Comparison of ENCODE assay signal across 22 cellular contexts in the genomic region with DNA sequence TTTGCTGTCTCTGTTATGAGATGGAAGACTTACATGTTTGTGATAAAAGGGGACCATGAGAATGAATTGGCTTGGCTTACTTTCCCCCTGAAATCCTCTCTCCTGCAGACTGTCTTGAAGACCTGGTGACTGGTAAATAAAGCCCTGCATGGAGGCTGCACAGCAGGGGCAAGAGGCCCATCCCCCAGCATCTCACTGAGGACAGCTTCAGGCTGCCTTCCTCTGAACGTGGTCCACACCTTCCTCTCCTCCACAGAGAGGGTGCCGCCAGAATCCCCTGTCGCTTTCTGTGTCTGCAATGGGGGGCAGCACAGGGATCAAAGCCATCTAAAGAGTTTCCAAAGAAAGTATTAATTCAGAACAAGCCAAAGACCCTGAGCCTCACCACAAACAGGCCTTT.
DNase-seq lines count a peak whose midpoint lies in the region; ATAC-seq, FAIRE-seq and TF ChIP-seq lines count a peak whose summit lies in the region.
"Had no signal": no experiment of that assay in that cellular context is flagged by ENCODE, and none has a peak within 500 bp of the region (broad histone marks: within the 10 kb centered on the region; RNA-seq: fewer than 3 reads in every experiment).

No MANE protein-coding gene starts in this region.

- H4K5ac ChIP-seq in H1 (ENCODE audit: insufficient read length, low read depth, low read length) = no peak overlapping the region

- H3K4me2 ChIP-seq in H1 (ENCODE audit: insufficient read depth in 1 of 2, low read depth in 2 of 2, low read length in 2 of 2) (peak overlapping the region; percentile 13 to 18; a peak in 1 of 4 replicates), neuronal stem cell (ENCODE audit: insufficient read depth, low read length, poor library complexity, severe bottlenecking) (no peak overlapping the region)

- H3K23ac ChIP-seq in H1 (ENCODE audit: insufficient read length) = no peak overlapping the region
- no peak overlapping the region for H3K23ac ChIP-seq in neuronal stem cell (ENCODE audit: low read depth, low read length, poor library complexity)

- H3K23me2 ChIP-seq in H1 (ENCODE audit: low read depth, low read length) = no peaks in the 10 kb centered on the region; the same call in 1 of the 2 replicates

- H2BK5ac ChIP-seq in H1 (ENCODE audit: low read depth, low read length) (no peak overlapping the region), neuronal stem cell (ENCODE audit: low read length) (no peak overlapping the region)

- H3K14ac ChIP-seq in H1 (ENCODE audit: insufficient read length) = no peak overlapping the region
- H3K14ac ChIP-seq in neuronal stem cell (ENCODE audit: low read length) = no peak overlapping the region

- no peaks in the 10 kb centered on the region for H3K4me1 Mint-ChIP-seq in activated naive CD4-positive, alpha-beta T cell treated with anti-CD3 and anti-CD28 coated beads for 36 hours (ENCODE audit: low read depth)

- H4K8ac ChIP-seq in H1 (ENCODE audit: extremely low read depth, insufficient read depth, low read length) (no peak overlapping the region), neuronal stem cell (ENCODE audit: low read depth, low read length) (no peak overlapping the region)

- no peak for TF ChIP-seq EP300 in H1 (IDR thresholded peaks at IDR 0.05; ENCODE audit: borderline replicate concordance in 1 of 2, low read depth in 2 of 2, low read length in 2 of 2)

- POLR2A ChIA-PET in H1 (lab: Charles Lee; ENCODE audit: partially characterized antibody) = interaction anchor here (0.7 kb wide), 1 partner anchor 527 kb away, joined by 3 read pairs; a partner anchor contains a TSS

- no peak for TF ChIP-seq POLR2A in H1 (IDR thresholded peaks at IDR 0.05; ENCODE audit: control extremely low read depth in 1 of 2, low read depth in 2 of 2, low read length in 2 of 2)

- H3K4me3 ChIP-seq in H1 (ENCODE audit: extremely low read depth in 1 of 4, insufficient read depth in 2 of 4, low read depth in 3 of 4, low read length in 4 of 4) (no peak overlapping the region; a peak in 1 of 8 replicates), neuronal stem cell (ENCODE audit: low read length in 2 of 2) (no peak overlapping the region)

- H2BK20ac ChIP-seq in H1 (ENCODE audit: low read length) = no peak overlapping the region

- CTCF ChIA-PET in H1 (lab: Charles Lee; ENCODE audit: partially characterized antibody) = interaction anchor here (1.0 to 2.0 kb wide), 2 partner anchors 16 to 195 kb away, joined by 3 to 4 read pairs; no protein-coding TSS in a partner anchor
- CTCF ChIA-PET in activated naive CD4-positive, alpha-beta T cell treated with anti-CD3 and anti-CD28 coated beads for 36 hours (lab: Charles Lee) = interaction anchor here (0.6 kb wide), 1 partner anchor 980 kb away, joined by 3 read pairs; no protein-coding TSS in a partner anchor

- no peaks in the 10 kb centered on the region for H3K79me1 ChIP-seq in H1 (ENCODE audit: low read depth, low read length)
- H3K79me1 ChIP-seq in neuronal stem cell (ENCODE audit: low read depth, low read length) = no peaks in the 10 kb centered on the region

- TF ChIP-seq RAD21 in H1 (IDR thresholded peaks at IDR 0.05 in 1 of 2, conservative IDR thresholded peaks at IDR 0.05 in 1 of 2; ENCODE audit: low read depth in 2 of 2, low read length in 2 of 2) = no peak

- H3K4ac ChIP-seq in H1 (replicated peaks; ENCODE audit: insufficient read length, low read depth, low read length) (no peak overlapping the region), neuronal stem cell (ENCODE audit: low read length) (no peak overlapping the region)

- ATAC-seq in Right ventricle myocardium superior (ENCODE audit: poor library complexity) (no peak), HG03025 (IDR thresholded peaks at IDR 0.05; ENCODE audit: low FRiP score, unreplicated experiment) (no peak)
- ATAC-seq: CD8-positive, alpha-beta T cell had no signal

- H3K27ac Mint-ChIP-seq in activated naive CD4-positive, alpha-beta T cell treated with anti-CD3 and anti-CD28 coated beads for 36 hours = no peak overlapping the region
- H3K27ac Mint-ChIP-seq: CD8-positive, alpha-beta T cell had no signal

- WGBS in H1 (ENCODE audit: extremely low coverage in 1 of 2, insufficient coverage in 1 of 2, insufficient read length in 1 of 2, insufficient replicate concordance in 2 of 2, low coverage in 1 of 2, low lambda C conversion rate in 2 of 2, missing lambda C conversion rate in 1 of 2), 2 experiments = 86% methylated on average over 3 of the region's 3 CpGs; no CpG with 5 or more reads in 1 of the 2 experiments
- WGBS in neuronal stem cell (ENCODE audit: extremely low coverage in 2 of 2, insufficient read length in 2 of 2, insufficient replicate concordance in 1 of 2), 2 donors = no CpG with 5 or more reads among the region's 3 CpGs

- H3K9ac ChIP-seq in H1 (replicated peaks in 1 of 4; ENCODE audit: extremely low read depth in 1 of 4, low read depth in 3 of 4, low read length in 3 of 4) = no peak overlapping the region
- H3K9ac ChIP-seq in neuronal stem cell (ENCODE audit: low read depth, low read length, poor library complexity) = no peak overlapping the region

- H2BK12ac ChIP-seq in H1 (ENCODE audit: low read depth, low read length) = no peak overlapping the region
- no peak overlapping the region for H2BK12ac ChIP-seq in neuronal stem cell (ENCODE audit: low read length)

- H2BK15ac ChIP-seq in H1 (ENCODE audit: low read length) (no peak overlapping the region), neuronal stem cell (ENCODE audit: low read length) (no peak overlapping the region)

- DNase-seq in ELF-1 (ENCODE audit: low read depth, low spot score) (peak; percentile 36), H1 (ENCODE audit: low read depth in 1 of 2, low spot score in 2 of 2) (no peak), neuronal stem cell (ENCODE audit: low spot score) (no peak), Right ventricle myocardium superior (no peak), A172 (ENCODE audit: low spot score) (no peak)
- no peak for DNase-seq in activated naive CD4-positive, alpha-beta T cell treated with anti-CD3 and anti-CD28 coated beads for 36 hours
- DNase-seq: BE2C; CD8-positive, alpha-beta T cell; COR-L47; DMS153; DMS79 treated with DMSO at 0.1 percent for 48 hours; EL; GDM1; H9; IMR-90 had no signal

- H3K36me3 Mint-ChIP-seq in activated naive CD4-positive, alpha-beta T cell treated with anti-CD3 and anti-CD28 coated beads for 36 hours (ENCODE audit: low read depth) = no peaks in the 10 kb centered on the region
- H3K36me3 Mint-ChIP-seq: CD8-positive, alpha-beta T cell had no signal

- FAIRE-seq in H1 (lab: Jason Lieb, UNC) = no peak
- FAIRE-seq: A204.1, D721Med, GM12892, GM19239 had no signal

- H2AK5ac ChIP-seq in H1 (ENCODE audit: low read depth, low read length) = no peak overlapping the region
- no peak overlapping the region for H2AK5ac ChIP-seq in neuronal stem cell (ENCODE audit: low read depth, low read length)

- H3K9me3 Mint-ChIP-seq in activated naive CD4-positive, alpha-beta T cell treated with anti-CD3 and anti-CD28 coated beads for 36 hours = no peaks in the 10 kb centered on the region
- H3K9me3 Mint-ChIP-seq: CD8-positive, alpha-beta T cell had no signal

- TF ChIP-seq CTCF in VCaP (conservative IDR thresholded peaks at IDR 0.05) (no peak), H1 (IDR thresholded peaks at IDR 0.05; ENCODE audit: control extremely low read depth in 1 of 3, insufficient read depth in 1 of 3, low read depth in 1 of 3, low read length in 3 of 3) (no peak)

- no peak overlapping the region for H3K56ac ChIP-seq in H1 (replicated peaks; ENCODE audit: insufficient read length, low read depth, low read length)

- H3K27me3 ChIP-seq in H1 (replicated peaks in 1 of 4; ENCODE audit: control insufficient read depth in 3 of 4, extremely low read depth in 1 of 4, insufficient read depth in 3 of 4, low read length in 3 of 4) (no peaks in the 10 kb centered on the region), neuronal stem cell (ENCODE audit: control insufficient read depth in 3 of 3, insufficient read depth in 3 of 3, low read depth in 1 of 3, low read length in 3 of 3) (peaks cover 0 to 6% (median 0%) of the 10 kb centered on the region in 3 experiments)

- H4K91ac ChIP-seq in H1 (replicated peaks; ENCODE audit: insufficient read length, low read length) (no peak overlapping the region), neuronal stem cell (ENCODE audit: low read depth, low read length, poor library complexity) (no peak overlapping the region)

- no peaks in the 10 kb centered on the region for H3K36me3 ChIP-seq in H1 (ENCODE audit: control insufficient read depth in 2 of 4, insufficient read depth in 4 of 4, low read length in 3 of 4)
- no peaks in the 10 kb centered on the region for H3K36me3 ChIP-seq in neuronal stem cell (replicated peaks in 1 of 2; ENCODE audit: control insufficient read depth in 2 of 2, insufficient read depth in 2 of 2, low read length in 2 of 2)
- H3K36me3 ChIP-seq: BE2C had no signal

- H3K18ac ChIP-seq in H1 (ENCODE audit: extremely low read depth, low read length) (0 out of 2 replicates have a peak overlapping the region, but pooled peaks have one; percentile 4), neuronal stem cell (ENCODE audit: low read length) (peak overlapping the region; percentile 77)

- no peak overlapping the region for H3K4me3 Mint-ChIP-seq in activated naive CD4-positive, alpha-beta T cell treated with anti-CD3 and anti-CD28 coated beads for 36 hours
- H3K4me3 Mint-ChIP-seq: CD8-positive, alpha-beta T cell; H9 had no signal

- H3K27me3 Mint-ChIP-seq in activated naive CD4-positive, alpha-beta T cell treated with anti-CD3 and anti-CD28 coated beads for 36 hours (ENCODE audit: low read depth) = no peaks in the 10 kb centered on the region

- intact Hi-C loops in Right ventricle myocardium superior (cut with DNase I) = no loop called here
- intact Hi-C loops in activated naive CD4-positive, alpha-beta T cell treated with anti-CD3 and anti-CD28 coated beads for 36 hours (cut with micrococcal nuclease) = no loop called here

- H3K4me1 ChIP-seq in H1 (replicated peaks in 1 of 4; ENCODE audit: control insufficient read depth in 3 of 4, insufficient read depth in 4 of 4, low read length in 3 of 4) (peaks cover 5 to 16% (median 9%) of the 10 kb centered on the region in 4 experiments), neuronal stem cell (ENCODE audit: control insufficient read depth in 2 of 2, insufficient read depth in 1 of 2, low read depth in 1 of 2, low read length in 2 of 2) (peaks cover 0 to 14% of the 10 kb centered on the region in 2 donors)
- H3K4me1 ChIP-seq: BE2C had no signal

- no peaks in the 10 kb centered on the region for H3K79me2 ChIP-seq in H1 (ENCODE audit: control insufficient read depth in 1 of 2, insufficient read depth in 2 of 2, low read length in 2 of 2)

- peaks cover 0 to 3% of the 10 kb centered on the region in 2 experiments for H4K20me1 ChIP-seq in H1 (replicated peaks in 1 of 2; ENCODE audit: control insufficient read depth in 1 of 2, insufficient read depth in 2 of 2, low read length in 2 of 2)

- peak overlapping the region; percentile 86 for H3K27ac ChIP-seq in VCaP
- H3K27ac ChIP-seq in H1 (ENCODE audit: low read depth, low read length) = no peak overlapping the region
- H3K27ac ChIP-seq in neuronal stem cell (replicated peaks; ENCODE audit: low read length) = no peak overlapping the region
- H3K27ac ChIP-seq: C4-2B had no signal

- H3K9me3 ChIP-seq in H1 (ENCODE audit: insufficient read depth in 2 of 2, low read depth in 1 of 2, low read length in 1 of 2) (no peaks in the 10 kb centered on the region), neuronal stem cell (replicated peaks in 1 of 2; ENCODE audit: control insufficient read depth in 2 of 2, insufficient read depth in 1 of 2, low read depth in 1 of 2, low read length in 2 of 2) (peaks cover 0 to 2% of the 10 kb centered on the region in 2 donors)
- H3K9me3 ChIP-seq: BE2C had no signal

- H2BK120ac ChIP-seq in H1 (replicated peaks; ENCODE audit: low read depth, low read length) (no peak overlapping the region), neuronal stem cell (ENCODE audit: low read depth, low read length) (no peak overlapping the region)

- H2AFZ ChIP-seq in H1 (ENCODE audit: low read length) (no peak overlapping the region), neuronal stem cell (ENCODE audit: low read length) (no peak overlapping the region)
